In the genomic region with DNA sequence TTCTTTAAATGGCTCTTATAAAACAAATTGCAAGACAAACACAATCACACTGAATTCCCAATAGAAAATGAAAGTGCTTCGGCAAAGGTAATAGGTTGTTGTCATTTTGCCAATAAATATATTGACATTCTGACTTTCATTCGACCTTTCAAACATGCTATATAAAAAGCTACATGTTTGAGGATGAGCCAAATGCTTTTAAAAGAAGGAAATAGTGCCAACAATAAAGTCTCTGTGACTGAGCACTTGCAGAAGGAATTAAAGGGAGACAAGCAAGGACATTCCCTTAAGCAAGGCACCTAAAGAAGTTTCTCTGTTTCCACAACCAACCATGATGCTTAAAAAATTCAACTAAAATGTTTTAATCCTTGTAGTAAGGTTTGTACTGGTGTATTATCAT, we compare ENCODE assay signal across 16 cellular contexts.
DNase-seq lines count a peak whose midpoint lies in the region; ATAC-seq and TF ChIP-seq lines count a peak whose summit lies in the region.
"Had no signal": no experiment of that assay in that cellular context is flagged by ENCODE, and none has a peak within 500 bp of the region (broad histone marks: within the 10 kb centered on the region; RNA-seq: fewer than 3 reads in every experiment).

No MANE protein-coding gene starts in this region.

- H3K9me3 ChIP-seq in upper lobe of right lung: no peaks in the 10 kb centered on the region
- H3K9me3 ChIP-seq: spleen had no signal

- no peaks in the 10 kb centered on the region for H3K9me3 Mint-ChIP-seq in type B pancreatic cell

- H3K36me3 ChIP-seq in upper lobe of right lung: no peaks in the 10 kb centered on the region
- H3K36me3 ChIP-seq: spleen had no signal

- H3K27me3 Mint-ChIP-seq in type B pancreatic cell: no peaks in the 10 kb centered on the region
- H3K27me3 Mint-ChIP-seq: activated T-helper 17 cell treated with anti-CD3 and anti-CD28 coated beads, Interleukin-2, amount 50 U/mL, for 72 hours had no signal

- H3K4me3 ChIP-seq in fibroblast of villous mesenchyme (ENCODE audit: low read depth, low read length): peak overlapping the region; percentile 5
- H3K4me3 ChIP-seq in upper lobe of right lung: peak overlapping the region; percentile 9
- H3K4me3 ChIP-seq: spleen had no signal

- H3K4me3 Mint-ChIP-seq in type B pancreatic cell: no peak overlapping the region
- H3K4me3 Mint-ChIP-seq: activated T-helper 17 cell treated with anti-CD3 and anti-CD28 coated beads, Interleukin-2, amount 50 U/mL, for 72 hours had no signal

- H3K36me3 Mint-ChIP-seq in type B pancreatic cell: no peaks in the 10 kb centered on the region

- DNase-seq in NCI-H345 (lab: John Stamatoyannopoulos, UW) (peak; percentile 3), NCI-H345 treated with DMSO at 0.1 percent for 48 hours (lab: John Stamatoyannopoulos, UW; ENCODE audit: unreplicated experiment) (no peak), RPMI7951 (ENCODE audit: low read depth) (peak; percentile 18), fibroblast of villous mesenchyme (ENCODE audit: low read depth) (no peak), upper lobe of right lung (no peak), SKM-1 treated with dmso at 0.1 percent for 144 hours (lab: John Stamatoyannopoulos, UW; ENCODE audit: unreplicated experiment) (no peak), type B pancreatic cell (ENCODE audit: extremely low spot score, unreplicated experiment) (no peak), anterior cingulate cortex (lab: John Stamatoyannopoulos, UW) (no peak)
- DNase-seq: amygdala, dermis blood vessel endothelial cell, mesendoderm, NCI-H510A, occipital lobe, spleen, T1000 had no signal

- no peak overlapping the region for H3K27ac Mint-ChIP-seq in type B pancreatic cell
- H3K27ac Mint-ChIP-seq: activated T-helper 17 cell treated with anti-CD3 and anti-CD28 coated beads, Interleukin-2, amount 50 U/mL, for 72 hours had no signal

- TF ChIP-seq CTCF in fibroblast of villous mesenchyme (IDR thresholded peaks at IDR 0.05; ENCODE audit: insufficient read depth, low read depth, low read length) (no peak), upper lobe of right lung (IDR thresholded peaks at IDR 0.05) (no peak), type B pancreatic cell (conservative IDR thresholded peaks at IDR 0.05) (no peak)

- no peak overlapping the region for H3K27ac ChIP-seq in upper lobe of right lung
- H3K27ac ChIP-seq: spleen had no signal

- intact Hi-C loops in upper lobe of right lung (cut with DNase I): no loop called here

- ATAC-seq in upper lobe of right lung: no peak
- ATAC-seq: activated T-helper 17 cell treated with anti-CD3 and anti-CD28 coated beads, Interleukin-2, amount 50 U/mL, for 72 hours had no signal

- peaks cover 20% of the 10 kb centered on the region for H3K4me1 Mint-ChIP-seq in type B pancreatic cell (ENCODE audit: unreplicated experiment)
- H3K4me1 Mint-ChIP-seq: activated T-helper 17 cell treated with anti-CD3 and anti-CD28 coated beads, Interleukin-2, amount 50 U/mL, for 72 hours had no signal

- no peaks in the 10 kb centered on the region for H3K4me1 ChIP-seq in upper lobe of right lung
- H3K4me1 ChIP-seq: spleen had no signal

- no peaks in the 10 kb centered on the region for H3K27me3 ChIP-seq in upper lobe of right lung
- H3K27me3 ChIP-seq: spleen had no signal

Comparison
In these comparisons a context has a peak if more than half of its experiments do, and no peak if none do; other contexts are left out.
1. DNase-seq: peak in NCI-H345 (single experiment) and RPMI7951 (single experiment); none in NCI-H345 treated with DMSO at 0.1 percent for 48 hours (single experiment), fibroblast of villous mesenchyme (single experiment), upper lobe of right lung (single experiment), SKM-1 treated with dmso at 0.1 percent for 144 hours (single experiment), type B pancreatic cell (single experiment) and anterior cingulate cortex (0 of 58).